19 cellular contexts compared by ENCODE assay signal in genomic region chr9:69211424-69212036, GRCh38. TPM values are rescaled to one million over a fixed set of nuclear protein-coding genes. Genes with fewer than 3 reads are reported as not detected.
DNase-seq lines count a peak whose midpoint lies in the region; ATAC-seq and TF ChIP-seq lines count a peak whose summit lies in the region.
"Had no signal": no experiment of that assay in that cellular context is flagged by ENCODE, and none has a peak within 500 bp of the region (broad histone marks: within the 10 kb centered on the region; RNA-seq: fewer than 3 reads in every experiment).

No MANE protein-coding gene starts in this region.

- H3K27me3 ChIP-seq in H9 (ENCODE audit: insufficient read depth, low read length) (no peaks in the 10 kb centered on the region), cardiac muscle cell (no peaks in the 10 kb centered on the region), left lung (no peaks in the 10 kb centered on the region), H7 (ENCODE audit: control insufficient read depth, insufficient read depth, low read length) (no peaks in the 10 kb centered on the region)
- H3K27me3 ChIP-seq: Peyer's patch had no signal

- H3K4ac ChIP-seq in H9 (ENCODE audit: low read depth, low read length) = no peak overlapping the region

- H3K4me1 ChIP-seq in H9 (ENCODE audit: insufficient read depth, low read length) (peaks cover 6% of the 10 kb centered on the region; the same call in 1 of the 2 replicates), cardiac muscle cell (ENCODE audit: low read depth) (peaks cover 60% of the 10 kb centered on the region), left lung (peaks cover 0 to 13% of the 10 kb centered on the region in 2 donors)
- H3K4me1 ChIP-seq: A549, Peyer's patch had no signal

- no peak overlapping the region for H2AK5ac ChIP-seq in H9 (ENCODE audit: insufficient read length, low read length)

- H3K14ac ChIP-seq in H9 (ENCODE audit: insufficient read depth, low read length) = no peak overlapping the region

- no peaks in the 10 kb centered on the region for H3K27me3 Mint-ChIP-seq in H9 (ENCODE audit: low read depth)
- H3K27me3 Mint-ChIP-seq in activated T-helper 17 cell treated with anti-CD3 and anti-CD28 coated beads, Interleukin-2, amount 50 U/mL, for 72 hours = no peaks in the 10 kb centered on the region
- H3K27me3 Mint-ChIP-seq: CD4-positive, alpha-beta T cell had no signal

- H3K36me3 ChIP-seq in cardiac muscle cell = no peaks in the 10 kb centered on the region
- H3K36me3 ChIP-seq in left lung = peaks cover 0 to 4% of the 10 kb centered on the region in 2 donors
- H3K36me3 ChIP-seq in H7 (replicated peaks; ENCODE audit: control insufficient read depth, insufficient read depth, low read length) = no peaks in the 10 kb centered on the region; the same call in 1 of the 2 replicates
- H3K36me3 ChIP-seq: HAP-1 had no signal

- H2BK15ac ChIP-seq in H9 (ENCODE audit: low read depth, low read length) = no peak overlapping the region

- H3K9ac ChIP-seq in H9 (ENCODE audit: extremely low read depth, insufficient read length, low read length) = no peak overlapping the region

- no peak for ATAC-seq in activated T-helper 17 cell treated with anti-CD3 and anti-CD28 coated beads, Interleukin-2, amount 50 U/mL, for 72 hours (replicated peaks)
- peak; percentile 34 for ATAC-seq in left lung
- ATAC-seq: A549 had no signal

- WGBS in H9 (ENCODE audit: extremely low coverage, insufficient read length, low lambda C conversion rate) = no CpG with 5 or more reads among the region's 3 CpGs

- H3K36me3 Mint-ChIP-seq in H9 (ENCODE audit: insufficient read depth in 1 of 3, low read depth in 3 of 3) = peaks cover 0 to 14% (median 0%) of the 10 kb centered on the region in 3 experiments; a peak in 4 of 7 replicates
- H3K36me3 Mint-ChIP-seq in activated T-helper 17 cell treated with anti-CD3 and anti-CD28 coated beads, Interleukin-2, amount 50 U/mL, for 72 hours (ENCODE audit: low read depth) = no peaks in the 10 kb centered on the region

- H2BK5ac ChIP-seq in H9 (ENCODE audit: insufficient read length, low read length) = no peak overlapping the region

- H2BK20ac ChIP-seq in H9 (ENCODE audit: low read depth, low read length, poor library complexity, severe bottlenecking) = no peak overlapping the region

- no peak overlapping the region for H3K4me2 ChIP-seq in H9 (ENCODE audit: insufficient read depth, insufficient read length, low read length)
- H3K4me2 ChIP-seq: A549 had no signal

- no peaks in the 10 kb centered on the region for H4K20me1 ChIP-seq in H9 (ENCODE audit: control insufficient read depth, insufficient read depth, insufficient read length)

- DNase-seq in H9 (no peak), cardiac muscle cell (ENCODE audit: low read depth in 1 of 2, low spot score in 1 of 2) (no peak), left lung (no peak), H7 (no peak), GM19238 (ENCODE audit: insufficient read length, low spot score) (no peak), hippocampal formation (lab: John Stamatoyannopoulos, UW) (no peak)
- no peak for DNase-seq in activated CD4-positive, alpha-beta T cell treated with anti-CD3 and anti-CD28 coated beads for 1 hour
- DNase-seq: CD4-positive, alpha-beta T cell; DMS53; NCI-H1092 treated with DMSO at 0.1 percent for 48 hours; NCI-H146; NCI-H2029 treated with DMSO at 0.1 percent for 48 hours; NCI-H2171 treated with DMSO at 0.1 percent for 48 hours; NCI-H446; NCI-H526 treated with DMSO at 0.1 percent for 48 hours; Peyer's patch had no signal

- intact Hi-C loops in left lung (cut with DNase I) = no loop called here

- H4K5ac ChIP-seq in H9 (ENCODE audit: insufficient read length, low read depth, low read length) = no peak overlapping the region

- no peaks in the 10 kb centered on the region for H3K9me3 ChIP-seq in H9 (ENCODE audit: control insufficient read depth, low read depth, low read length)
- H3K9me3 ChIP-seq in cardiac muscle cell (ENCODE audit: low read depth) = no peaks in the 10 kb centered on the region
- no peaks in the 10 kb centered on the region for H3K9me3 ChIP-seq in left lung
- H3K9me3 ChIP-seq: A549, HAP-1, Peyer's patch had no signal

- H3K9me3 Mint-ChIP-seq in H9 = no peaks in the 10 kb centered on the region
- no peaks in the 10 kb centered on the region for H3K9me3 Mint-ChIP-seq in activated T-helper 17 cell treated with anti-CD3 and anti-CD28 coated beads, Interleukin-2, amount 50 U/mL, for 72 hours
- H3K9me3 Mint-ChIP-seq: CD4-positive, alpha-beta T cell had no signal

- peaks cover 24 to 25% of the 10 kb centered on the region in 2 experiments for H3K4me1 Mint-ChIP-seq in H9
- peaks cover 4% of the 10 kb centered on the region for H3K4me1 Mint-ChIP-seq in activated T-helper 17 cell treated with anti-CD3 and anti-CD28 coated beads, Interleukin-2, amount 50 U/mL, for 72 hours

- no peaks in the 10 kb centered on the region for H3K79me1 ChIP-seq in H9 (ENCODE audit: insufficient read depth, low read depth, low read length, poor library complexity, severe bottlenecking)

- H3K18ac ChIP-seq in H9 (ENCODE audit: insufficient read length, low read depth, low read length) = no peak overlapping the region

- H3T11ph ChIP-seq in H9 (ENCODE audit: low read length) = no peak overlapping the region

- no peaks in the 10 kb centered on the region for H3K23me2 ChIP-seq in H9 (ENCODE audit: insufficient read length, low read depth, low read length, poor library complexity, severe bottlenecking)

- no peak overlapping the region for H2AFZ ChIP-seq in H9 (ENCODE audit: low read length)

- no peak overlapping the region for H3K56ac ChIP-seq in H9 (ENCODE audit: insufficient read length, low read depth, low read length)

- no peak overlapping the region for H3K23ac ChIP-seq in H9 (ENCODE audit: insufficient read length, low read depth, low read length)

- TF ChIP-seq CTCF in H9 (conservative IDR thresholded peaks at IDR 0.05) = no peak
- no peak for TF ChIP-seq CTCF in cardiac muscle cell (IDR thresholded peaks at IDR 0.05; ENCODE audit: low read depth, low read length)
- no peak for TF ChIP-seq CTCF in left lung (IDR thresholded peaks at IDR 0.05)

- H2BK12ac ChIP-seq in H9 (ENCODE audit: insufficient read length, low read depth, low read length) = no peak overlapping the region

- H3K4me3 Mint-ChIP-seq in H9 = no peak overlapping the region
- H3K4me3 Mint-ChIP-seq in activated T-helper 17 cell treated with anti-CD3 and anti-CD28 coated beads, Interleukin-2, amount 50 U/mL, for 72 hours = no peak overlapping the region
- H3K4me3 Mint-ChIP-seq: CD4-positive, alpha-beta T cell had no signal

- H4K8ac ChIP-seq in H9 (replicated peaks; ENCODE audit: insufficient read length, low read depth, low read length) = no peak overlapping the region

- peak overlapping the region; percentile 3 to 75 (median 71); a peak in 5 of 7 replicates for H3K27ac Mint-ChIP-seq in H9
- H3K27ac Mint-ChIP-seq in activated T-helper 17 cell treated with anti-CD3 and anti-CD28 coated beads, Interleukin-2, amount 50 U/mL, for 72 hours = peak overlapping the region; percentile 20
- H3K27ac Mint-ChIP-seq: CD4-positive, alpha-beta T cell had no signal

- no peak overlapping the region for H4K91ac ChIP-seq in H9 (ENCODE audit: insufficient read length, low read depth, low read length)

- H3K79me2 ChIP-seq in H9 (ENCODE audit: insufficient read depth, low read length) = peaks cover 8% of the 10 kb centered on the region; the same call in 1 of the 2 replicates

- H2BK120ac ChIP-seq in H9 (ENCODE audit: low read depth, low read length, poor library complexity, severe bottlenecking) = no peak overlapping the region

- no peak overlapping the region for H3K27ac ChIP-seq in H9 (ENCODE audit: insufficient read length, low read depth, low read length)
- peak overlapping the region; percentile 93 for H3K27ac ChIP-seq in cardiac muscle cell
- no peak overlapping the region for H3K27ac ChIP-seq in left lung
- H3K27ac ChIP-seq: A549, Peyer's patch had no signal

- H3K4me3 ChIP-seq in cardiac muscle cell (no peak overlapping the region), left lung (no peak overlapping the region), H7 (ENCODE audit: insufficient read depth, low read depth, low read length) (no peak overlapping the region)
- H3K4me3 ChIP-seq: A549, HAP-1, Peyer's patch had no signal

RNA-seq across cellular contexts. Expression of gene TJP2, which starts 37.5 kb away (rescaled TPM):
- total RNA-seq in H9 (2021) = 130 and 133 TPM in 2 replicates
- 10 to 100 TPM; 25.9 to 27.3 TPM for total RNA-seq in activated T-helper 17 cell treated with anti-CD3 and anti-CD28 coated beads, Interleukin-2, amount 50 U/mL, for 72 hours
- total RNA-seq in cardiac muscle cell = 81.3 and 102 TPM in 2 replicates
- 69.3 and 105 TPM in 2 replicates for polyA plus RNA-seq in cardiac muscle cell
- total RNA-seq in left lung = 100 to 1,000 TPM in 1 of 2 donors, 10 to 100 TPM in 1; 93.0 to 116 TPM
- total RNA-seq in H7 (2014; rRNA removed; shearing (Covaris generic)) = 107 and 128 TPM in 2 replicates
